27 cellular contexts compared by ENCODE assay signal in genomic region chr6:31120151-31120915, GRCh38. TPM values are rescaled to one million over a fixed set of nuclear protein-coding genes. Genes with fewer than 3 reads are reported as not detected.
"Had no signal": no experiment of that assay in that cellular context is flagged by ENCODE, and none has a peak within 500 bp of the region (broad histone marks: within the 10 kb centered on the region; RNA-seq: fewer than 3 reads in every experiment).

A gene with protein sequence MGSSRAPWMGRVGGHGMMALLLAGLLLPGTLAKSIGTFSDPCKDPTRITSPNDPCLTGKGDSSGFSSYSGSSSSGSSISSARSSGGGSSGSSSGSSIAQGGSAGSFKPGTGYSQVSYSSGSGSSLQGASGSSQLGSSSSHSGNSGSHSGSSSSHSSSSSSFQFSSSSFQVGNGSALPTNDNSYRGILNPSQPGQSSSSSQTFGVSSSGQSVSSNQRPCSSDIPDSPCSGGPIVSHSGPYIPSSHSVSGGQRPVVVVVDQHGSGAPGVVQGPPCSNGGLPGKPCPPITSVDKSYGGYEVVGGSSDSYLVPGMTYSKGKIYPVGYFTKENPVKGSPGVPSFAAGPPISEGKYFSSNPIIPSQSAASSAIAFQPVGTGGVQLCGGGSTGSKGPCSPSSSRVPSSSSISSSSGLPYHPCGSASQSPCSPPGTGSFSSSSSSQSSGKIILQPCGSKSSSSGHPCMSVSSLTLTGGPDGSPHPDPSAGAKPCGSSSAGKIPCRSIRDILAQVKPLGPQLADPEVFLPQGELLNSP (minus strand): TSS chr6:31120446. CDS start chr6:31120419, 27 bp downstream.

- H3K27me3 ChIP-seq: ascending aorta, body of pancreas, Peyer's patch had no signal

- DNase-seq: activated B cell treated with CpG ODN at 0.5 μM for 24 hours; activated CD4-positive, alpha-beta T cell treated with anti-CD3 and anti-CD28 coated beads for 1 hour; activated CD4-positive, alpha-beta T cell treated with anti-CD3 and anti-CD28 coated beads, Interleukin-2, amount 10 ng/mL, durations not matched to agents 24 days and 14 days; activated CD4-positive, alpha-beta T cell treated with anti-CD3 and anti-CD28 coated beads, Interleukin-2, amount 50 U/mL, for 48 hours; activated CD8-positive, alpha-beta memory T cell treated with anti-CD3 and anti-CD28 coated beads, Interleukin-2, amount 10 ng/mL, durations not matched to agents 7 days and 5 days; activated effector memory CD4-positive, alpha-beta T cell treated with anti-CD3 and anti-CD28 coated beads, Interleukin-2, amount 50 U/mL, for 16 hours; activated naive CD4-positive, alpha-beta T cell treated with Interleukin-2 at 50 U/mL for 16 hours; activated naive CD8-positive, alpha-beta T cell treated with anti-CD3 and anti-CD28 coated beads, Interleukin-2, amount 50 U/mL, for 24 hours; activated T-cell treated with anti-CD3 and anti-CD28 coated beads, Interleukin-2, amount 50 U/mL, for 24 hours; amniotic stem cell; body of pancreas; MM.1S; NCI-H1105; NCI-H1436; NCI-H1694 treated with DMSO at 0.1 percent for 48 hours; NCI-H2029 treated with DMSO at 0.1 percent for 48 hours; NCI-H345; NCI-H510A; NCI-H526 treated with DMSO at 0.1 percent for 48 hours; NCI-H82; Peyer's patch; SIG-M5; T-helper 2 cell; T1000 had no signal

- H3K27ac Mint-ChIP-seq: activated B cell treated with CpG ODN at 0.5 μM for 24 hours; activated CD4-positive, alpha-beta T cell treated with anti-CD3 and anti-CD28 coated beads, Interleukin-2, amount 10 ng/mL, durations not matched to agents 24 days and 14 days; activated CD8-positive, alpha-beta memory T cell treated with anti-CD3 and anti-CD28 coated beads, Interleukin-2, amount 10 ng/mL, durations not matched to agents 7 days and 5 days; activated naive CD4-positive, alpha-beta T cell treated with anti-CD3 and anti-CD28 coated beads, Interleukin-2, amount 50 U/mL, for 72 hours; activated naive CD8-positive, alpha-beta T cell treated with anti-CD3 and anti-CD28 coated beads, Interleukin-2, amount 50 U/mL, for 24 hours; activated T-cell treated with anti-CD3 and anti-CD28 coated beads, Interleukin-2, amount 50 U/mL, for 24 hours; activated T-helper 1 cell treated with anti-CD3 and anti-CD28 coated beads, Interleukin-12 subunit alpha, Interleukin-12 subunit beta, Interleukin-2, Interleukin-4 antibody, amounts not matched to agents 30 ng/mL and 10 ng/mL and 1 ng/mL, durations not matched to agents 14 hours and 24 hours and 36 hours had no signal

- H3K9me3 Mint-ChIP-seq: activated B cell treated with CpG ODN at 0.5 μM for 24 hours; activated CD4-positive, alpha-beta T cell treated with anti-CD3 and anti-CD28 coated beads, Interleukin-2, amount 10 ng/mL, durations not matched to agents 24 days and 14 days; activated naive CD4-positive, alpha-beta T cell treated with anti-CD3 and anti-CD28 coated beads, Interleukin-2, amount 50 U/mL, for 72 hours; activated naive CD8-positive, alpha-beta T cell treated with anti-CD3 and anti-CD28 coated beads, Interleukin-2, amount 50 U/mL, for 24 hours; activated T-cell treated with anti-CD3 and anti-CD28 coated beads, Interleukin-2, amount 50 U/mL, for 24 hours; activated T-helper 1 cell treated with anti-CD3 and anti-CD28 coated beads, Interleukin-12 subunit alpha, Interleukin-12 subunit beta, Interleukin-2, Interleukin-4 antibody, amounts not matched to agents 30 ng/mL and 10 ng/mL and 1 ng/mL, durations not matched to agents 14 hours and 24 hours and 36 hours had no signal

- H3K27ac ChIP-seq: ascending aorta, Peyer's patch had no signal

- H3K4me1 ChIP-seq: Peyer's patch had no signal

- H3K9me3 ChIP-seq: ascending aorta, body of pancreas, Peyer's patch had no signal

- H3K4me3 ChIP-seq: ascending aorta, body of pancreas, Peyer's patch had no signal

- H3K36me3 ChIP-seq: ascending aorta, Peyer's patch had no signal

- H3K4me1 Mint-ChIP-seq: activated CD4-positive, alpha-beta T cell treated with anti-CD3 and anti-CD28 coated beads, Interleukin-2, amount 10 ng/mL, durations not matched to agents 24 days and 14 days; activated CD8-positive, alpha-beta memory T cell treated with anti-CD3 and anti-CD28 coated beads, Interleukin-2, amount 10 ng/mL, durations not matched to agents 7 days and 5 days; activated naive CD8-positive, alpha-beta T cell treated with anti-CD3 and anti-CD28 coated beads, Interleukin-2, amount 50 U/mL, for 24 hours had no signal

- H3K36me3 Mint-ChIP-seq: activated CD8-positive, alpha-beta memory T cell treated with anti-CD3 and anti-CD28 coated beads, Interleukin-2, amount 10 ng/mL, durations not matched to agents 7 days and 5 days; activated naive CD4-positive, alpha-beta T cell treated with anti-CD3 and anti-CD28 coated beads, Interleukin-2, amount 50 U/mL, for 72 hours had no signal

- H3K4me3 Mint-ChIP-seq: activated B cell treated with CpG ODN at 0.5 μM for 24 hours; activated CD4-positive, alpha-beta T cell treated with anti-CD3 and anti-CD28 coated beads, Interleukin-2, amount 10 ng/mL, durations not matched to agents 24 days and 14 days; activated CD8-positive, alpha-beta memory T cell treated with anti-CD3 and anti-CD28 coated beads, Interleukin-2, amount 10 ng/mL, durations not matched to agents 7 days and 5 days; activated naive CD8-positive, alpha-beta T cell treated with anti-CD3 and anti-CD28 coated beads, Interleukin-2, amount 50 U/mL, for 24 hours; activated T-cell treated with anti-CD3 and anti-CD28 coated beads, Interleukin-2, amount 50 U/mL, for 24 hours; activated T-helper 1 cell treated with anti-CD3 and anti-CD28 coated beads, Interleukin-12 subunit alpha, Interleukin-12 subunit beta, Interleukin-2, Interleukin-4 antibody, amounts not matched to agents 30 ng/mL and 10 ng/mL and 1 ng/mL, durations not matched to agents 14 hours and 24 hours and 36 hours had no signal

- ATAC-seq: activated CD8-positive, alpha-beta memory T cell treated with anti-CD3 and anti-CD28 coated beads, Interleukin-2, amount 10 ng/mL, durations not matched to agents 7 days and 5 days; activated naive CD4-positive, alpha-beta T cell treated with anti-CD3 and anti-CD28 coated beads, Interleukin-2, amount 50 U/mL, for 72 hours; activated naive CD8-positive, alpha-beta T cell treated with anti-CD3 and anti-CD28 coated beads, Interleukin-2, amount 50 U/mL, for 24 hours; body of pancreas had no signal

RNA-seq across cellular contexts. Expression of the gene that starts here (rescaled TPM):
- total RNA-seq: activated B cell treated with CpG ODN at 0.5 μM for 24 hours; activated CD4-positive, alpha-beta T cell treated with anti-CD3 and anti-CD28 coated beads, Interleukin-2, amount 10 ng/mL, durations not matched to agents 24 days and 14 days; activated CD8-positive, alpha-beta memory T cell treated with anti-CD3 and anti-CD28 coated beads, Interleukin-2, amount 10 ng/mL, durations not matched to agents 7 days and 5 days; activated naive CD4-positive, alpha-beta T cell treated with anti-CD3 and anti-CD28 coated beads, Interleukin-2, amount 50 U/mL, for 72 hours; activated T-helper 1 cell treated with anti-CD3 and anti-CD28 coated beads, Interleukin-12 subunit alpha, Interleukin-12 subunit beta, Interleukin-2, Interleukin-4 antibody, amounts not matched to agents 30 ng/mL and 10 ng/mL and 1 ng/mL, durations not matched to agents 14 hours and 24 hours and 36 hours; ascending aorta; body of pancreas had no signal
